Comparison of ENCODE assay signal across 1 cellular context in the genomic region with DNA sequence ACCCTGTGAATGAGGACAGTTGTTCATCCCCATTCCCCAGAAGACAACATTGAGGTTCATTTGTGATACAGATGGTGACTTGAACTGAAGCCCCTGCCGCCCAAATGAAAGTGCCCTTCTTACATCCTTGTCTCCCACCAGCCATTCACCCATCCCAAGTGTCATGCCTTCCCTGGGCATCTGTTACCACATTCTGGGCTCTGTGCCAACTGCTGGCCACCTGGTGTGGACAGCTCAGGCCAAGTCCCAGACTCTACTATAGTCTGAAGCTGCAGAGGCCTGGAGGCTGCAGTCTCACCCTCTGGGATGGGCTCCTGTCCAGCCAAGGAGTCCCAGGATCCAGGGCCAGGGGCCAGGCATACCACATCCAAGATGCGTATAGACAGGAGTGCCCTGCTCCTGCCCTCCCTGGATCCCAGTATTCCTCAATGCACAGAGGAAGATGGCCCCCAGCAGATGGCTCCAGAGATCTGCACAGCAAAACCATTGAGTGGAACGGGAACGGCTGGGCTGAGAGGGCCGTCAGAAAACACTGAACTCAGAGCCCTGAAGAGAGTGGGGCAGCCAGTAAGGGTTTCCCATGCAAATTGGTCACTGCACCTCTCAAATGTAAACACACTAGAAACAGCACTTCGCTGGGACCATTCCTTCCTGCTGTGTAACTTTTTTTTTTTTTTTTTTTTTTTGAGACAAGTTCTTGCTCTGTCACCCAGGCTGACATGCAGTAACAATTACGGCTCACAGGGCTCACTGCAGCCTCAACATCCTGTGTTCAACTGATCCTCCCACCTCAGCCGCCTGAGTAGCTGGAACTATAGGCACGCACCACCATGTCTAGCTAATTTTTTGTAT.
A peak's percentile ranks its signal among the peaks of the same experiment; 100 is the strongest.
TF ChIP-seq lines count a peak whose summit lies in the region.

No MANE protein-coding gene starts in this region.

TF ChIP-seq in HepG2, 621 proteins besides CTCF, POLR2A, EP300 and RAD21 (continued from another document and continues in another):
- TF ChIP-seq ELF3 (CRISPR knock-in tag; IDR thresholded peaks at IDR 0.05) (0 out of 2 replicates have a peak, but pooled peaks have one; percentile 9), TBP (CRISPR knock-in tag; IDR thresholded peaks at IDR 0.05) (no peak), CENPT (CRISPR knock-in tag; IDR thresholded peaks at IDR 0.05; ENCODE audit: low read depth) (no peak), KDM2A (CRISPR knock-in tag; IDR thresholded peaks at IDR 0.05; ENCODE audit: borderline replicate concordance, low read depth) (0 out of 2 replicates have a peak, but pooled peaks have one; percentile 26), ZNF232 (CRISPR knock-in tag; IDR thresholded peaks at IDR 0.05; ENCODE audit: borderline replicate concordance) (no peak), PRMT3 (CRISPR knock-in tag; IDR thresholded peaks at IDR 0.05; ENCODE audit: borderline replicate concordance, low read depth) (0 out of 2 replicates have a peak, but pooled peaks have one; percentile 43), RXRB (CRISPR knock-in tag; IDR thresholded peaks at IDR 0.05; ENCODE audit: borderline replicate concordance) (peak; percentile 53), RFXAP (CRISPR knock-in tag; IDR thresholded peaks at IDR 0.05; ENCODE audit: borderline replicate concordance) (0 out of 2 replicates have a peak, but pooled peaks have one; percentile 23), MYPOP (CRISPR knock-in tag; IDR thresholded peaks at IDR 0.05) (0 out of 2 replicates have a peak, but pooled peaks have one; percentile 35), XRCC5 (optimal IDR thresholded peaks at IDR 0.05; ENCODE audit: low read length) (peak; percentile 47), ZNF570 (CRISPR knock-in tag; IDR thresholded peaks at IDR 0.05; ENCODE audit: borderline replicate concordance) (no peak), ZNF512B (CRISPR knock-in tag; IDR thresholded peaks at IDR 0.05; ENCODE audit: borderline replicate concordance) (no peak), MXI1 (IDR thresholded peaks at IDR 0.05; ENCODE audit: borderline replicate concordance, low read depth, low read length) (0 out of 3 replicates have a peak, but pooled peaks have one; percentile 30), MTA3 (CRISPR knock-in tag; IDR thresholded peaks at IDR 0.05) (no peak), TEAD3 (CRISPR knock-in tag; optimal IDR thresholded peaks at IDR 0.05; ENCODE audit: borderline replicate concordance) (peak; percentile 34), ZSCAN20 (CRISPR knock-in tag; IDR thresholded peaks at IDR 0.05; ENCODE audit: borderline replicate concordance) (no peak), SKI (IDR thresholded peaks at IDR 0.05; ENCODE audit: partially characterized antibody) (no peak), TIGD3 (CRISPR knock-in tag; IDR thresholded peaks at IDR 0.05; ENCODE audit: borderline replicate concordance) (no peak), THAP11 (CRISPR knock-in tag; IDR thresholded peaks at IDR 0.05) (no peak), SSRP1 (CRISPR knock-in tag; IDR thresholded peaks at IDR 0.05) (0 out of 2 replicates have a peak, but pooled peaks have one; percentile 38), PAXIP1 (CRISPR knock-in tag; conservative IDR thresholded peaks at IDR 0.05) (0 out of 2 replicates have a peak, but pooled peaks have one; percentile 33), MXD4 (CRISPR knock-in tag; IDR thresholded peaks at IDR 0.05) (0 out of 2 replicates have a peak, but pooled peaks have one; percentile 20), ZNF280B (CRISPR knock-in tag; IDR thresholded peaks at IDR 0.05; ENCODE audit: borderline replicate concordance) (peak; percentile 58; the same call in 1 of the 2 replicates), MED1 (CRISPR knock-in tag; IDR thresholded peaks at IDR 0.05) (0 out of 2 replicates have a peak, but pooled peaks have one; percentile 31), ZNF816 (CRISPR knock-in tag; IDR thresholded peaks at IDR 0.05; ENCODE audit: borderline replicate concordance) (no peak), ZFY (CRISPR knock-in tag; IDR thresholded peaks at IDR 0.05) (no peak), ZZZ3 (CRISPR knock-in tag; IDR thresholded peaks at IDR 0.05; ENCODE audit: borderline replicate concordance) (no peak), NFATC3 (CRISPR knock-in tag; IDR thresholded peaks at IDR 0.05) (0 out of 2 replicates have a peak, but pooled peaks have one; percentile 36), ZNF20 (CRISPR knock-in tag; IDR thresholded peaks at IDR 0.05) (no peak), ZNF747 (CRISPR knock-in tag; IDR thresholded peaks at IDR 0.05; ENCODE audit: borderline replicate concordance) (no peak), NPAS2 (CRISPR knock-in tag; IDR thresholded peaks at IDR 0.05; ENCODE audit: borderline replicate concordance) (no peak), ZNF878 (CRISPR knock-in tag; IDR thresholded peaks at IDR 0.05) (no peak), DPF2 (CRISPR knock-in tag; IDR thresholded peaks at IDR 0.05; ENCODE audit: borderline replicate concordance, low read depth) (no peak), DMAP1 (CRISPR knock-in tag; IDR thresholded peaks at IDR 0.05) (no peak), PAX8 (CRISPR knock-in tag; IDR thresholded peaks at IDR 0.05; ENCODE audit: borderline replicate concordance) (no peak)
- TF ChIP-seq, protein P1, sequence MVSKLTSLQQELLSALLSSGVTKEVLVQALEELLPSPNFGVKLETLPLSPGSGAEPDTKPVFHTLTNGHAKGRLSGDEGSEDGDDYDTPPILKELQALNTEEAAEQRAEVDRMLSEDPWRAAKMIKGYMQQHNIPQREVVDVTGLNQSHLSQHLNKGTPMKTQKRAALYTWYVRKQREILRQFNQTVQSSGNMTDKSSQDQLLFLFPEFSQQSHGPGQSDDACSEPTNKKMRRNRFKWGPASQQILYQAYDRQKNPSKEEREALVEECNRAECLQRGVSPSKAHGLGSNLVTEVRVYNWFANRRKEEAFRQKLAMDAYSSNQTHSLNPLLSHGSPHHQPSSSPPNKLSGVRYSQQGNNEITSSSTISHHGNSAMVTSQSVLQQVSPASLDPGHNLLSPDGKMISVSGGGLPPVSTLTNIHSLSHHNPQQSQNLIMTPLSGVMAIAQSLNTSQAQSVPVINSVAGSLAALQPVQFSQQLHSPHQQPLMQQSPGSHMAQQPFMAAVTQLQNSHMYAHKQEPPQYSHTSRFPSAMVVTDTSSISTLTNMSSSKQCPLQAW (CRISPR knock-in tag; IDR thresholded peaks at IDR 0.05) = 0 out of 2 replicates have a peak, but pooled peaks have one; percentile 58
- TF ChIP-seq, protein P2, sequence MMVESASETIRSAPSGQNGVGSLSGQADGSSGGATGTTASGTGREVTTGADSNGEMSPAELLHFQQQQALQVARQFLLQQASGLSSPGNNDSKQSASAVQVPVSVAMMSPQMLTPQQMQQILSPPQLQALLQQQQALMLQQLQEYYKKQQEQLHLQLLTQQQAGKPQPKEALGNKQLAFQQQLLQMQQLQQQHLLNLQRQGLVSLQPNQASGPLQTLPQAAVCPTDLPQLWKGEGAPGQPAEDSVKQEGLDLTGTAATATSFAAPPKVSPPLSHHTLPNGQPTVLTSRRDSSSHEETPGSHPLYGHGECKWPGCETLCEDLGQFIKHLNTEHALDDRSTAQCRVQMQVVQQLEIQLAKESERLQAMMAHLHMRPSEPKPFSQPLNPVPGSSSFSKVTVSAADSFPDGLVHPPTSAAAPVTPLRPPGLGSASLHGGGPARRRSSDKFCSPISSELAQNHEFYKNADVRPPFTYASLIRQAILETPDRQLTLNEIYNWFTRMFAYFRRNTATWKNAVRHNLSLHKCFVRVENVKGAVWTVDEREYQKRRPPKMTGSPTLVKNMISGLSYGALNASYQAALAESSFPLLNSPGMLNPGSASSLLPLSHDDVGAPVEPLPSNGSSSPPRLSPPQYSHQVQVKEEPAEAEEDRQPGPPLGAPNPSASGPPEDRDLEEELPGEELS (CRISPR knock-in tag; IDR thresholded peaks at IDR 0.05) = peak; percentile 25; the same call in 1 of the 2 replicates
- TF ChIP-seq, protein P3, sequence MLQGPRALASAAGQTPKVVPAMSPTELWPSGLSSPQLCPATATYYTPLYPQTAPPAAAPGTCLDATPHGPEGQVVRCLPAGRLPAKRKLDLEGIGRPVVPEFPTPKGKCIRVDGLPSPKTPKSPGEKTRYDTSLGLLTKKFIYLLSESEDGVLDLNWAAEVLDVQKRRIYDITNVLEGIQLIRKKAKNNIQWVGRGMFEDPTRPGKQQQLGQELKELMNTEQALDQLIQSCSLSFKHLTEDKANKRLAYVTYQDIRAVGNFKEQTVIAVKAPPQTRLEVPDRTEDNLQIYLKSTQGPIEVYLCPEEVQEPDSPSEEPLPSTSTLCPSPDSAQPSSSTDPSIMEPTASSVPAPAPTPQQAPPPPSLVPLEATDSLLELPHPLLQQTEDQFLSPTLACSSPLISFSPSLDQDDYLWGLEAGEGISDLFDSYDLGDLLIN (CRISPR knock-in tag; IDR thresholded peaks at IDR 0.05; ENCODE audit: borderline replicate concordance) = no peak
- TF ChIP-seq, protein P4, sequence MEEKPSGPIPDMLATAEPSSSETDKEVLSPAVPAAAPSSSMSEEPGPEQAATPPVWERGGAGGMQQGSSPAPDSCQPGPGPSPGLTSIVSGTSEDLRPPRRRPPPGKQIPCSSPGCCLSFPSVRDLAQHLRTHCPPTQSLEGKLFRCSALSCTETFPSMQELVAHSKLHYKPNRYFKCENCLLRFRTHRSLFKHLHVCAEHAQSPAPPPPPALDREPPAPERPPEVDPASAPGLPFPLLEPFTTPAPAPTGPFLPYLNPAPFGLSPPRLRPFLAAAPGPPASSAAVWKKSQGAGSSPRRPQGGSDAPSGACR (CRISPR knock-in tag; IDR thresholded peaks at IDR 0.05) = no peak
- TF ChIP-seq, protein P5, sequence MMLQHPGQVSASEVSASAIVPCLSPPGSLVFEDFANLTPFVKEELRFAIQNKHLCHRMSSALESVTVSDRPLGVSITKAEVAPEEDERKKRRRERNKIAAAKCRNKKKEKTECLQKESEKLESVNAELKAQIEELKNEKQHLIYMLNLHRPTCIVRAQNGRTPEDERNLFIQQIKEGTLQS (CRISPR knock-in tag; IDR thresholded peaks at IDR 0.05) = no peak
